ENCODE assay signal across 8 cellular contexts in genomic region chr11:120335928-120336640, GRCh38. TPM values are rescaled to one million over a fixed set of nuclear protein-coding genes. Genes with fewer than 3 reads are reported as not detected.
DNase-seq lines count a peak whose midpoint lies in the region; ATAC-seq and TF ChIP-seq lines count a peak whose summit lies in the region.

Gene ARHGEF12, plus strand, starts transcription at chr11:120336413. Its CDS starts 831 bp downstream, at chr11:120337244.

- peak; percentile 56 for ATAC-seq in GM21447 (IDR thresholded peaks at IDR 0.05; ENCODE audit: unreplicated experiment)

- peak; percentile 63 for TF ChIP-seq CTCF in RWPE1 (conservative IDR thresholded peaks at IDR 0.05; ENCODE audit: low read depth)
- peak; percentile 24 for TF ChIP-seq CTCF in fibroblast of the aortic adventitia (IDR thresholded peaks at IDR 0.05; ENCODE audit: insufficient read depth, low read length)
- peak in 2 of 3 experiments; percentile 32 to 50 for TF ChIP-seq CTCF in nephron (IDR thresholded peaks at IDR 0.05; ENCODE audit: unreplicated experiment in 3 of 3)

- peak within 1 kb of the TSS; percentile 96 for H3K27ac ChIP-seq in RWPE1

- H3K9me3 Mint-ChIP-seq in nephron = no peaks in the 10 kb centered on the region

- H3K27ac Mint-ChIP-seq in nephron = peak within 1 kb of the TSS; percentile 87 to 97 (median 97)

- peak; percentile 94 for DNase-seq in D341Med (ENCODE audit: low spot score)
- peak; percentile 72 for DNase-seq in KBM-7
- peak; percentile 93 for DNase-seq in RWPE1 (ENCODE audit: low spot score)
- DNase-seq in activated effector memory CD4-positive, alpha-beta T cell treated with anti-CD3 and anti-CD28 coated beads, Interleukin-2, amount 50 U/mL, for 16 hours = peak; percentile 91
- peak; percentile 97 for DNase-seq in fibroblast of the aortic adventitia (ENCODE audit: low read depth)
- DNase-seq in stimulated activated naive CD4-positive, alpha-beta T cell treated with Interleukin-2 at 50 U/mL for 16 hours (lab: John Stamatoyannopoulos, UW) = peak; percentile 77

- CTCF ChIA-PET in RWPE1 (lab: Yijun Ruan, JAX) = interaction anchor here (0.8 to 1.0 kb wide), 2 partner anchors 77 to 181 kb away, joined by 4 to 5 read pairs; no protein-coding TSS in a partner anchor

- POLR2A ChIA-PET in RWPE1 (lab: Yijun Ruan, JAX; ENCODE audit: low non-redundant PET) = no interaction called here

- no peaks in the 10 kb centered on the region for H3K27me3 Mint-ChIP-seq in nephron (ENCODE audit: low read depth)

- peak within 1 kb of the TSS; percentile 99 to 100 (median 100) for H3K4me3 Mint-ChIP-seq in nephron

- H3K4me1 Mint-ChIP-seq in nephron = peaks cover 59% of the 10 kb centered on the region

- in situ Hi-C loops in KBM-7 (cut with MboI; ENCODE audit: low pct_unique_long_range_greater_than_20kb, low sequenced_read_pairs) = no loop called here

- peaks cover 4% of the 10 kb centered on the region for H3K36me3 Mint-ChIP-seq in nephron (ENCODE audit: low read depth)

- H3K4me3 ChIP-seq in fibroblast of the aortic adventitia (ENCODE audit: low read depth, low read length) = peak within 1 kb of the TSS; percentile 92

RNA-seq across cellular contexts. Expression of gene ARHGEF12, which starts in this region (rescaled TPM):
- total RNA-seq in fibroblast of the aortic adventitia (ENCODE audit: low replicate concordance) = 85.2 and 103 TPM in 2 replicates

Comparison
In these comparisons a context has a peak if more than half of its experiments do, and no peak if none do; other contexts are left out.
1. Peak in every context shown above with its lines: DNase-seq, ATAC-seq, H3K4me3 ChIP-seq and H3K27ac ChIP-seq.